Comparison of ENCODE assay signal across 8 cellular contexts in the genomic region with DNA sequence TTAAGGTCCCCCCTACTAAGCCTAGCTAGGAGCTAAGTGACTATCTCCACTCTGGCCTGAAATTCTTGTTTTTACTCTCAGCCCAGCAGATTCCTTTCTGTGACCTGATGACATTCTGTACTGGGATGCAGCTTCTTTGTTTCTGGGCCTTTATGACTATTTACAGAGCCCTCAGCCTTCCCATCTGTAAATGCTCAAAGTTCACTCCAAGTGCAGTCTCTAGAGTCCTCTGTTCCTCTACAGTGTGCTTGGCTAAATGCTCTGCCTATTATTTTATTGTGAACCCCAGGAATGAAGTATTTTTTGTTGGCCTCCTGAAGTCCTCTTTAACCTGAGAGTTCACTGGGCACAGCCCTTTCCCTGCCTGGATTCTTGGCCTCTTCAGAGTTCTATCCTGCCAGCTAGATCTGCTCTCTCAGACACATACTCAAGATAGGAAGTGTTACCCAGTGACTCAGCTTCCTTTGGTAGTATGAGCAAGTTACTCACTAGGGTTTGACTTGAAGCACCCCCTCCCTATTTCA.
DNase-seq lines count a peak whose midpoint lies in the region; ATAC-seq, FAIRE-seq and TF ChIP-seq lines count a peak whose summit lies in the region.
"Had no signal": no experiment of that assay in that cellular context is flagged by ENCODE, and none has a peak within 500 bp of the region (broad histone marks: within the 10 kb centered on the region; RNA-seq: fewer than 3 reads in every experiment).

No MANE protein-coding gene starts in this region.

- H3K4me3 Mint-ChIP-seq in glutamatergic neuron (ENCODE audit: unreplicated experiment) = no peak overlapping the region
- H3K4me3 Mint-ChIP-seq: memory B cell had no signal

- H3K36me3 ChIP-seq in pancreas = no peaks in the 10 kb centered on the region

- TF ChIP-seq CTCF in cardiac fibroblast (IDR thresholded peaks at IDR 0.05; ENCODE audit: low read depth, low read length) (no peak), pancreas (IDR thresholded peaks at IDR 0.05) (no peak), glutamatergic neuron (IDR thresholded peaks at IDR 0.05; ENCODE audit: partially characterized antibody, unreplicated experiment) (no peak)

- no peaks in the 10 kb centered on the region for H3K4me1 ChIP-seq in pancreas

- DNase-seq in cardiac fibroblast (ENCODE audit: low read depth in 2 of 2) (peak; percentile 88 to 92), pancreas (no peak), NCI-H2227 (lab: John Stamatoyannopoulos, UW; ENCODE audit: unreplicated experiment) (no peak), T1000 (lab: John Stamatoyannopoulos, UW) (no peak), glutamatergic neuron (no peak)

- intact Hi-C loops in pancreas (cut with DNase I) = no loop called here

- H3K27me3 ChIP-seq in pancreas = no peaks in the 10 kb centered on the region

- H3K36me3 Mint-ChIP-seq in glutamatergic neuron (ENCODE audit: unreplicated experiment) = no peaks in the 10 kb centered on the region
- H3K36me3 Mint-ChIP-seq: memory B cell had no signal

- H3K27ac ChIP-seq in pancreas = no peak overlapping the region

- H3K27ac Mint-ChIP-seq in glutamatergic neuron (ENCODE audit: unreplicated experiment) = no peak overlapping the region
- H3K27ac Mint-ChIP-seq: memory B cell had no signal

- ATAC-seq in GM19455 (IDR thresholded peaks at IDR 0.05; ENCODE audit: unreplicated experiment) = peak; percentile 56
- ATAC-seq in HG03103 (IDR thresholded peaks at IDR 0.05; ENCODE audit: low read depth, unreplicated experiment) = peak; percentile 76
- peak in 3 of 4 donors; percentile 60 to 66 (median 62) for ATAC-seq in pancreas

- no peaks in the 10 kb centered on the region for H3K27me3 Mint-ChIP-seq in glutamatergic neuron (ENCODE audit: unreplicated experiment)

- FAIRE-seq in pancreas (lab: Jason Lieb, UNC) = no peak

- H3K4me1 Mint-ChIP-seq in glutamatergic neuron (ENCODE audit: low read depth, unreplicated experiment) = no peaks in the 10 kb centered on the region
- H3K4me1 Mint-ChIP-seq: memory B cell had no signal

- H3K9me3 ChIP-seq in pancreas = no peaks in the 10 kb centered on the region

- no peak overlapping the region for H3K4me3 ChIP-seq in cardiac fibroblast (replicated peaks in 1 of 2; ENCODE audit: low read depth in 2 of 2, low read length in 2 of 2)
- no peak overlapping the region for H3K4me3 ChIP-seq in pancreas

- peaks cover 6% of the 10 kb centered on the region for H3K9me3 Mint-ChIP-seq in glutamatergic neuron (ENCODE audit: unreplicated experiment)
- H3K9me3 Mint-ChIP-seq: memory B cell had no signal

Comparison
In these comparisons a context has a peak if more than half of its experiments do, and no peak if none do; other contexts are left out.
1. DNase-seq: peak in cardiac fibroblast (2 of 2); none in pancreas (0 of 6), NCI-H2227 (single experiment), T1000 (single experiment) and glutamatergic neuron (single experiment).
2. Peak in every context shown above with its lines, with median percentiles within 50 percentile points of each other: ATAC-seq.